ENCODE assay signal across 8 cellular contexts in genomic region chr15:51281368-51281967, GRCh38. TPM values are rescaled to one million over a fixed set of nuclear protein-coding genes. Genes with fewer than 3 reads are reported as not detected.
DNase-seq lines count a peak whose midpoint lies in the region; ATAC-seq and TF ChIP-seq lines count a peak whose summit lies in the region.

No MANE protein-coding gene starts in this region.

- no peak overlapping the region for H3K27ac ChIP-seq in VCaP

- DNase-seq in AG04449 (ENCODE audit: low read depth, low spot score) (no peak), GM12865 (ENCODE audit: low read depth) (peak; percentile 65), LHCN-M2 (ENCODE audit: low read depth) (peak; percentile 70), glomerular visceral epithelial cell (ENCODE audit: extremely low spot score) (peak; percentile 31), pons (ENCODE audit: low spot score) (peak; percentile 84), NCI-H2029 treated with DMSO at 0.1 percent for 48 hours (lab: John Stamatoyannopoulos, UW) (no peak)

- CTCF ChIA-PET in AG04449 (lab: Yijun Ruan, JAX): interaction anchor here (0.7 to 9.4 kb wide), 29 partner anchors 9 to 221 kb away, joined by 3 to 126 read pairs (median 5); no protein-coding TSS in a partner anchor

- H3K4me3 ChIP-seq in AG04449 (ENCODE audit: low read depth, low read length) (no peak overlapping the region), GM12865 (ENCODE audit: low read depth, low read length) (no peak overlapping the region)

- POLR2A ChIA-PET in AG04449 (lab: Yijun Ruan, JAX): no interaction called here

- ATAC-seq in GM19395 (IDR thresholded peaks at IDR 0.05; ENCODE audit: unreplicated experiment): no peak

- TF ChIP-seq CTCF in AG04449 (IDR thresholded peaks at IDR 0.05; ENCODE audit: insufficient read depth, low read length, missing control alignments) (peak; percentile 87), GM12865 (IDR thresholded peaks at IDR 0.05; ENCODE audit: insufficient read depth, low read depth, low read length, missing control alignments) (peak; percentile 72), VCaP (conservative IDR thresholded peaks at IDR 0.05) (peak; percentile 82)

RNA-seq across cellular contexts. Expression of gene CYP19A1, which starts 56.9 kb away (rescaled TPM):
- total RNA-seq in LHCN-M2 (2014; rRNA removed): 2.6 TPM in 2 replicates
- 0.41 TPM for polyA plus RNA-seq in LHCN-M2 (2012)

RNA-seq across cellular contexts. Expression of gene GLDN, which starts 60.0 kb away (rescaled TPM):
- total RNA-seq in LHCN-M2 (2014; rRNA removed): not detected in 2 replicates
- not detected for polyA plus RNA-seq in LHCN-M2 (2012)

Comparison
In these comparisons a context has a peak if more than half of its experiments do, and no peak if none do; other contexts are left out.
1. DNase-seq: peak in GM12865 (single experiment), LHCN-M2 (single experiment), glomerular visceral epithelial cell (single experiment) and pons (single experiment); none in AG04449 (single experiment) and NCI-H2029 treated with DMSO at 0.1 percent for 48 hours (single experiment).
2. Peak in every context shown above with its lines, with median percentiles within 50 percentile points of each other: CTCF ChIP-seq.